Comparison of ENCODE assay signal across 2 cellular contexts in the genomic region with DNA sequence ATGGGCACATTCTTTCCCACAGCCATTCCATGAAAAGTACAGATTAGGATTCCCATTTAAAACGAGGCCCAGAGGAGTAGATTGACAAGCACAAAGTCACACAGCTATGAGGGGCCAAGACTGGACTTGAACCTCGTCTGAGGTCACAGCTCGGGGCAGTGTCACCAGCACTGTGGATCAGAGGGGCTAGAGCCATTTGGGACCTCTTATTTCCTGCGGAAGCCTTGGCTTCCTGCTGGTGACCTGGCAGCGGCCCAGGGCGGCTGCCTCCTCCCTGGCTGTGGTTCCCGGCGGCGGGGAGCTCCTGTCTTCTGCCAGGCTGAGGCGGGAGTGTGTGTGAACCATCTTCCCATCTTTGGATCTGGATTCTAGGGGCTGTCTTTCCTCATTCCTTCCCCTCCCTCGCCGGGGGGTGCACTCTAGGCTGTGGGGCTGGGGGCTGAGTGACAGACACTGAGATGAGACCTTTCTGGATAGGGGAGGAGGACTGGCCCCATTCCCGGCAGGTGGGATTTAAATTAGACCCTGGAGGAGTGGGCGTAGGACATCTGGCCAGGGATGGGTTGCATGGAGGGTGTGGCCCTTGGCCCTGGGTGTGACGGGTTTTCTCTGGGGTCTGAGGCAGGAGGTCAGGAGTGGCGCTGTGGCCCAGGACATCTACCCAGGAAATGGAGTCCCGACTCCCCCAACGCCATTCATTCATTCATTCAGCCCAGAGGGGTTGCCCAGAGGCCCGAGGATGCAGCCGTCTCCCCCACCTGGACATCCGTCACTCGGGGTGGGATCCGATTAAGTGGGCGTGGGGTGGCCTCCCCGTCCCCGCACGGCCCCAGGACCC.
TF ChIP-seq lines count a peak whose summit lies in the region.

No MANE protein-coding gene starts in this region.

TF ChIP-seq in GM23338, 12 proteins besides CTCF, POLR2A, EP300 and RAD21 (continued from another document and continues in another):
- TF ChIP-seq, protein P1, sequence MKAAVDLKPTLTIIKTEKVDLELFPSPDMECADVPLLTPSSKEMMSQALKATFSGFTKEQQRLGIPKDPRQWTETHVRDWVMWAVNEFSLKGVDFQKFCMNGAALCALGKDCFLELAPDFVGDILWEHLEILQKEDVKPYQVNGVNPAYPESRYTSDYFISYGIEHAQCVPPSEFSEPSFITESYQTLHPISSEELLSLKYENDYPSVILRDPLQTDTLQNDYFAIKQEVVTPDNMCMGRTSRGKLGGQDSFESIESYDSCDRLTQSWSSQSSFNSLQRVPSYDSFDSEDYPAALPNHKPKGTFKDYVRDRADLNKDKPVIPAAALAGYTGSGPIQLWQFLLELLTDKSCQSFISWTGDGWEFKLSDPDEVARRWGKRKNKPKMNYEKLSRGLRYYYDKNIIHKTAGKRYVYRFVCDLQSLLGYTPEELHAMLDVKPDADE (IDR thresholded peaks at IDR 0.05), result no peak
- TF ChIP-seq, protein P2, sequence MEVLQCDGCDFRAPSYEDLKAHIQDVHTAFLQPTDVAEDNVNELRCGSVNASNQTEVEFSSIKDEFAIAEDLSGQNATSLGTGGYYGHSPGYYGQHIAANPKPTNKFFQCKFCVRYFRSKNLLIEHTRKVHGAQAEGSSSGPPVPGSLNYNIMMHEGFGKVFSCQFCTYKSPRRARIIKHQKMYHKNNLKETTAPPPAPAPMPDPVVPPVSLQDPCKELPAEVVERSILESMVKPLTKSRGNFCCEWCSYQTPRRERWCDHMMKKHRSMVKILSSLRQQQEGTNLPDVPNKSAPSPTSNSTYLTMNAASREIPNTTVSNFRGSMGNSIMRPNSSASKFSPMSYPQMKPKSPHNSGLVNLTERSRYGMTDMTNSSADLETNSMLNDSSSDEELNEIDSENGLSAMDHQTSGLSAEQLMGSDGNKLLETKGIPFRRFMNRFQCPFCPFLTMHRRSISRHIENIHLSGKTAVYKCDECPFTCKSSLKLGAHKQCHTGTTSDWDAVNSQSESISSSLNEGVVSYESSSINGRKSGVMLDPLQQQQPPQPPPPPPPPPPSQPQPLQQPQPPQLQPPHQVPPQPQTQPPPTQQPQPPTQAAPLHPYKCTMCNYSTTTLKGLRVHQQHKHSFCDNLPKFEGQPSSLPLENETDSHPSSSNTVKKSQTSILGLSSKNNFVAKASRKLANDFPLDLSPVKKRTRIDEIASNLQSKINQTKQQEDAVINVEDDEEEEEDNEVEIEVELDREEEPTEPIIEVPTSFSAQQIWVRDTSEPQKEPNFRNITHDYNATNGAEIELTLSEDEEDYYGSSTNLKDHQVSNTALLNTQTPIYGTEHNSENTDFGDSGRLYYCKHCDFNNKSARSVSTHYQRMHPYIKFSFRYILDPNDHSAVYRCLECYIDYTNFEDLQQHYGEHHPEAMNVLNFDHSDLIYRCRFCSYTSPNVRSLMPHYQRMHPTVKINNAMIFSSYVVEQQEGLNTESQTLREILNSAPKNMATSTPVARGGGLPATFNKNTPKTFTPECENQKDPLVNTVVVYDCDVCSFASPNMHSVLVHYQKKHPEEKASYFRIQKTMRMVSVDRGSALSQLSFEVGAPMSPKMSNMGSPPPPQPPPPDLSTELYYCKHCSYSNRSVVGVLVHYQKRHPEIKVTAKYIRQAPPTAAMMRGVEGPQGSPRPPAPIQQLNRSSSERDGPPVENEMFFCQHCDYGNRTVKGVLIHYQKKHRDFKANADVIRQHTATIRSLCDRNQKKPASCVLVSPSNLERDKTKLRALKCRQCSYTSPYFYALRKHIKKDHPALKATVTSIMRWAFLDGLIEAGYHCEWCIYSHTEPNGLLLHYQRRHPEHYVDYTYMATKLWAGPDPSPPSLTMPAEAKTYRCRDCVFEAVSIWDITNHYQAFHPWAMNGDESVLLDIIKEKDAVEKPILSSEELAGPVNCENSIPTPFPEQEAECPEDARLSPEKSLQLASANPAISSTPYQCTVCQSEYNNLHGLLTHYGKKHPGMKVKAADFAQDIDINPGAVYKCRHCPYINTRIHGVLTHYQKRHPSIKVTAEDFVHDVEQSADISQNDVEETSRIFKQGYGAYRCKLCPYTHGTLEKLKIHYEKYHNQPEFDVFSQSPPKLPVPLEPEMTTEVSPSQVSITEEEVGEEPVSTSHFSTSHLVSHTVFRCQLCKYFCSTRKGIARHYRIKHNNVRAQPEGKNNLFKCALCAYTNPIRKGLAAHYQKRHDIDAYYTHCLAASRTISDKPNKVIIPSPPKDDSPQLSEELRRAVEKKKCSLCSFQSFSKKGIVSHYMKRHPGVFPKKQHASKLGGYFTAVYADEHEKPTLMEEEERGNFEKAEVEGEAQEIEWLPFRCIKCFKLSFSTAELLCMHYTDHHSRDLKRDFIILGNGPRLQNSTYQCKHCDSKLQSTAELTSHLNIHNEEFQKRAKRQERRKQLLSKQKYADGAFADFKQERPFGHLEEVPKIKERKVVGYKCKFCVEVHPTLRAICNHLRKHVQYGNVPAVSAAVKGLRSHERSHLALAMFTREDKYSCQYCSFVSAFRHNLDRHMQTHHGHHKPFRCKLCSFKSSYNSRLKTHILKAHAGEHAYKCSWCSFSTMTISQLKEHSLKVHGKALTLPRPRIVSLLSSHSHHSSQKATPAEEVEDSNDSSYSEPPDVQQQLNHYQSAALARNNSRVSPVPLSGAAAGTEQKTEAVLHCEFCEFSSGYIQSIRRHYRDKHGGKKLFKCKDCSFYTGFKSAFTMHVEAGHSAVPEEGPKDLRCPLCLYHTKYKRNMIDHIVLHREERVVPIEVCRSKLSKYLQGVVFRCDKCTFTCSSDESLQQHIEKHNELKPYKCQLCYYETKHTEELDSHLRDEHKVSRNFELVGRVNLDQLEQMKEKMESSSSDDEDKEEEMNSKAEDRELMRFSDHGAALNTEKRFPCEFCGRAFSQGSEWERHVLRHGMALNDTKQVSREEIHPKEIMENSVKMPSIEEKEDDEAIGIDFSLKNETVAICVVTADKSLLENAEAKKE (CRISPR knock-in tag; IDR thresholded peaks at IDR 0.05), result no peak
- TF ChIP-seq STAT1 (IDR thresholded peaks at IDR 0.05; ENCODE audit: unreplicated experiment), result no peak
- no peak for TF ChIP-seq EZH2 (IDR thresholded peaks at IDR 0.05; ENCODE audit: low read depth, unreplicated experiment)
- TF ChIP-seq JUNB (IDR thresholded peaks at IDR 0.05; ENCODE audit: unreplicated experiment), result no peak
- no peak for TF ChIP-seq NANOG (IDR thresholded peaks at IDR 0.05; ENCODE audit: borderline replicate concordance)
- TF ChIP-seq ZNF114 (CRISPR knock-in tag; IDR thresholded peaks at IDR 0.05), result no peak
- no peak for TF ChIP-seq EZH2phosphoT487 (IDR thresholded peaks at IDR 0.05; ENCODE audit: unreplicated experiment)

TF ChIP-seq in liver, 16 proteins besides CTCF, POLR2A, EP300 and RAD21 (continued from another document):
- TF ChIP-seq, protein P3, sequence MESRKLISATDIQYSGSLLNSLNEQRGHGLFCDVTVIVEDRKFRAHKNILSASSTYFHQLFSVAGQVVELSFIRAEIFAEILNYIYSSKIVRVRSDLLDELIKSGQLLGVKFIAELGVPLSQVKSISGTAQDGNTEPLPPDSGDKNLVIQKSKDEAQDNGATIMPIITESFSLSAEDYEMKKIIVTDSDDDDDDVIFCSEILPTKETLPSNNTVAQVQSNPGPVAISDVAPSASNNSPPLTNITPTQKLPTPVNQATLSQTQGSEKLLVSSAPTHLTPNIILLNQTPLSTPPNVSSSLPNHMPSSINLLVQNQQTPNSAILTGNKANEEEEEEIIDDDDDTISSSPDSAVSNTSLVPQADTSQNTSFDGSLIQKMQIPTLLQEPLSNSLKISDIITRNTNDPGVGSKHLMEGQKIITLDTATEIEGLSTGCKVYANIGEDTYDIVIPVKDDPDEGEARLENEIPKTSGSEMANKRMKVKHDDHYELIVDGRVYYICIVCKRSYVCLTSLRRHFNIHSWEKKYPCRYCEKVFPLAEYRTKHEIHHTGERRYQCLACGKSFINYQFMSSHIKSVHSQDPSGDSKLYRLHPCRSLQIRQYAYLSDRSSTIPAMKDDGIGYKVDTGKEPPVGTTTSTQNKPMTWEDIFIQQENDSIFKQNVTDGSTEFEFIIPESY (IDR thresholded peaks at IDR 0.05), result no peak
